19 cellular contexts compared by ENCODE assay signal in the genomic region with DNA sequence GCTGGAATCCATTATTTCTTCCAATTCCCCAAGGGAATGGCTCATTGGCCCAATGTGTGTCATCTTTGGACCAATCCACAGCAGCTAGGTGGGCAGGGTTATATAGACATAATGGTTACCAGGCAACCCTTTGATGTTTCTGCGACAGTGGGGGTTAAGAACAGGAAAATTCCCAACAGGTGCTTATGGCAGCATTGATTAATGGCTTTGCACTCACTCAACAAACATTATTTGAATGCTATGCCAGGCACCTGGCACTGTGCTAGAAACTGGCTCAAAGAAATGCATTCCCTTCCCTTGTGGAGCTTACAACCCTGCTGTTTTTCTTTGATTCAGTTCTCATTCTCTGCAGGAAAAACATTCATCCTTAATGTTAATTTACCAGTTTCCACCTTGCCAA.
A peak's percentile ranks its signal among the peaks of the same experiment; 100 is the strongest.
DNase-seq lines count a peak whose midpoint lies in the region; ATAC-seq lines count a peak whose summit lies in the region.
"Had no signal": no experiment of that assay in that cellular context is flagged by ENCODE, and none has a peak within 500 bp of the region (broad histone marks: within the 10 kb centered on the region; RNA-seq: fewer than 3 reads in every experiment).

No MANE protein-coding gene starts in this region.

- ATAC-seq in GM21529 (IDR thresholded peaks at IDR 0.05; ENCODE audit: unreplicated experiment), result no peak
- ATAC-seq: PC-3, T-helper 17 cell had no signal

- no peaks in the 10 kb centered on the region for H3K27me3 Mint-ChIP-seq in activated naive CD8-positive, alpha-beta T cell treated with anti-CD3 and anti-CD28 coated beads for 36 hours
- H3K27me3 Mint-ChIP-seq: IgD-negative memory B cell, T-helper 17 cell had no signal

- H3K9me3 Mint-ChIP-seq in activated naive CD8-positive, alpha-beta T cell treated with anti-CD3 and anti-CD28 coated beads for 36 hours, result peaks cover 9% of the 10 kb centered on the region

- H3K36me3 Mint-ChIP-seq in activated naive CD8-positive, alpha-beta T cell treated with anti-CD3 and anti-CD28 coated beads for 36 hours, result no peaks in the 10 kb centered on the region
- H3K36me3 Mint-ChIP-seq: CD8-positive, alpha-beta memory T cell; IgD-negative memory B cell had no signal

- DNase-seq in NCI-H2029 (lab: John Stamatoyannopoulos, UW) (peak; percentile 14), NCI-H2029 treated with DMSO at 0.1 percent for 48 hours (lab: John Stamatoyannopoulos, UW) (no peak), NCI-H345 (lab: John Stamatoyannopoulos, UW) (peak; percentile 56), NCI-H748 (lab: John Stamatoyannopoulos, UW; ENCODE audit: unreplicated experiment) (peak; percentile 99), myocyte (ENCODE audit: low read depth) (peak; percentile 22), anterior cingulate cortex (lab: John Stamatoyannopoulos, UW) (no peak)
- no peak for DNase-seq in activated naive CD8-positive, alpha-beta T cell treated with anti-CD3 and anti-CD28 coated beads for 36 hours
- DNase-seq: CD8-positive, alpha-beta memory T cell; EL; GF-D8; NCI-H1436 treated with DMSO at 0.1 percent for 48 hours; NCI-H1930; NCI-H82; PC-3; Right ventricle myocardium superior; SW 1271; T-helper 17 cell had no signal

- H3K4me3 Mint-ChIP-seq in activated naive CD8-positive, alpha-beta T cell treated with anti-CD3 and anti-CD28 coated beads for 36 hours, result no peak overlapping the region
- H3K4me3 Mint-ChIP-seq: CD8-positive, alpha-beta memory T cell; IgD-negative memory B cell; T-helper 17 cell had no signal

- H3K27ac Mint-ChIP-seq in activated naive CD8-positive, alpha-beta T cell treated with anti-CD3 and anti-CD28 coated beads for 36 hours, result no peak overlapping the region
- H3K27ac Mint-ChIP-seq: CD8-positive, alpha-beta memory T cell; IgD-negative memory B cell; T-helper 17 cell had no signal

- no peaks in the 10 kb centered on the region for H3K4me1 Mint-ChIP-seq in activated naive CD8-positive, alpha-beta T cell treated with anti-CD3 and anti-CD28 coated beads for 36 hours
- H3K4me1 Mint-ChIP-seq: CD8-positive, alpha-beta memory T cell; IgD-negative memory B cell; T-helper 17 cell had no signal

Comparison
In these comparisons a context has a peak if more than half of its experiments do, and no peak if none do; other contexts are left out.
1. DNase-seq: peak in NCI-H2029 (single experiment), NCI-H345 (single experiment), NCI-H748 (single experiment) and myocyte (single experiment); none in NCI-H2029 treated with DMSO at 0.1 percent for 48 hours (single experiment), activated naive CD8-positive, alpha-beta T cell treated with anti-CD3 and anti-CD28 coated beads for 36 hours (single experiment) and anterior cingulate cortex (0 of 58).